14 cellular contexts compared by ENCODE assay signal in genomic region chr22:44190381-44190976, GRCh38. TPM values are rescaled to one million over a fixed set of nuclear protein-coding genes. Genes with fewer than 3 reads are reported as not detected.
"Had no signal": no experiment of that assay in that cellular context is flagged by ENCODE, and none has a peak within 500 bp of the region (broad histone marks: within the 10 kb centered on the region; RNA-seq: fewer than 3 reads in every experiment).

No MANE protein-coding gene starts in this region.

- H3K27me3 Mint-ChIP-seq: activated CD4-positive, alpha-beta T cell treated with anti-CD3 and anti-CD28 coated beads, Interleukin-2, amount 10 ng/mL, durations not matched to agents 24 days and 14 days had no signal

- H3K27me3 ChIP-seq: ascending aorta, right lobe of liver, thyroid gland, uterus had no signal

- H3K9me3 Mint-ChIP-seq: activated CD4-positive, alpha-beta T cell treated with anti-CD3 and anti-CD28 coated beads, Interleukin-2, amount 10 ng/mL, durations not matched to agents 24 days and 14 days; activated T-helper 1 cell treated with anti-CD3 and anti-CD28 coated beads, Interleukin-12 subunit alpha, Interleukin-12 subunit beta, Interleukin-2, Interleukin-4 antibody, amounts not matched to agents 30 ng/mL and 10 ng/mL and 1 ng/mL, durations not matched to agents 14 hours and 24 hours and 36 hours had no signal

- H3K27ac Mint-ChIP-seq: activated T-helper 1 cell treated with anti-CD3 and anti-CD28 coated beads, Interleukin-12 subunit alpha, Interleukin-12 subunit beta, Interleukin-2, Interleukin-4 antibody, amounts not matched to agents 30 ng/mL and 10 ng/mL and 1 ng/mL, durations not matched to agents 14 hours and 24 hours and 36 hours had no signal

- H3K4me1 ChIP-seq: ascending aorta, breast epithelium, psoas muscle, right lobe of liver, thyroid gland, uterus had no signal

- H3K4me3 Mint-ChIP-seq: activated CD4-positive, alpha-beta T cell treated with anti-CD3 and anti-CD28 coated beads, Interleukin-2, amount 10 ng/mL, durations not matched to agents 24 days and 14 days; activated T-helper 1 cell treated with anti-CD3 and anti-CD28 coated beads, Interleukin-12 subunit alpha, Interleukin-12 subunit beta, Interleukin-2, Interleukin-4 antibody, amounts not matched to agents 30 ng/mL and 10 ng/mL and 1 ng/mL, durations not matched to agents 14 hours and 24 hours and 36 hours had no signal

- H3K9me3 ChIP-seq: ascending aorta, psoas muscle, right lobe of liver, spleen, thyroid gland, uterus had no signal

- ATAC-seq: psoas muscle, right lobe of liver had no signal

- FAIRE-seq: frontal cortex had no signal

- H3K36me3 ChIP-seq: ascending aorta, breast epithelium, right lobe of liver, thyroid gland, uterus had no signal

- H3K27ac ChIP-seq: ascending aorta, breast epithelium, psoas muscle, right lobe of liver, spleen, thyroid gland, uterus had no signal

- DNase-seq: psoas muscle, spleen, thyroid gland, uterus had no signal

- H3K4me3 ChIP-seq: ascending aorta, breast epithelium, psoas muscle, right lobe of liver, spleen, thyroid gland, uterus had no signal

RNA-seq across cellular contexts. Expression of gene PARVG, which starts 9.8 kb away (rescaled TPM):
- total RNA-seq: epithelial cell of proximal tubule, myocyte, osteocyte had no signal
- polyA plus RNA-seq: neural cell had no signal
